ENCODE assay signal across 8 cellular contexts in the genomic region with DNA sequence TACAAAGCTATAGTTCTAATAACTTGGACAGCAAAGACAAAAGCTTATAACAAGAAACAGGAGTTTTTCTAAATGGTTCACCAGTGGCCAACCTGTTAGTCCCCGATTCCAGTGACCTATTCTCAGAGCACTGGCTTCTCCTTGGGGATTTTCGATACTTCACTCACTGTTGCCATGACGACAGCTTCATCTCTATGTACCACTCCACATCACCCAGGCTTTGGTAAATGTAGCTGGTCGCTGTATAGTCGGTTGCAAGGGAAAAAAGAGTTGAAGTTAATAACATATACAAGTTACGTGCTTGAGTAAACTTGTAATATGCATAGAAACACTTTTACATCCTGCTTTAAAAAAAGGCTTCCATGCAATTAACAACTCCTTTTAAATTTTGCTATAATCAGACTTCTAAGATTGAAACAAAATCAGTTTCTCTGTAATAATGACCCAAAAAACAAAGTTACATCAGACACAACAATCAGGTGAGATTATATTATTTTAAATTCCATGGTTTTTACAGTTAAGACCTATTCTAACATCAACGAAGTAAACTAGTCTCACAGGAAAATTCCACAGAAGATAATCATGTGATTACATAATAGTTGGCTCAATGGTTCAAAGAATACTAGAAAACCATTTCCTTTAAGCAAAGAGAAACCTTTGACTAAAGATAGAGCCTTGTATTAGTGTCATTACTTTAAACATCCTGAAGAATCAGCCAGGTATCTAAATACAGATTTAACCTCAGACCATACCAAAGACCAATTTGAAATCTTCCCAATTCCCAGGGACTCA. TPM values are rescaled to one million over a fixed set of nuclear protein-coding genes. Genes with fewer than 3 reads are reported as not detected.
DNase-seq lines count a peak whose midpoint lies in the region; ATAC-seq, FAIRE-seq and TF ChIP-seq lines count a peak whose summit lies in the region.

No MANE protein-coding gene starts in this region.

- H2AFZ ChIP-seq in ACC112 (ENCODE audit: low read length, unreplicated experiment), result no peak overlapping the region

- FAIRE-seq in GM12891 (lab: Jason Lieb, UNC), result no peak

- H3K36me3 ChIP-seq in ACC112 (ENCODE audit: insufficient read depth, low read length) (peaks cover 69% of the 10 kb centered on the region), Peyer's patch (peaks cover 0 to 67% (median 0%) of the 10 kb centered on the region in 3 donors)

- H3K79me2 ChIP-seq in ACC112 (ENCODE audit: control insufficient read depth, insufficient read depth, low read length, unreplicated experiment), result peaks cover 84% of the 10 kb centered on the region

- no peaks in the 10 kb centered on the region for H3K27me3 Mint-ChIP-seq in activated T-helper 17 cell treated with anti-CD3 and anti-CD28 coated beads, Interleukin-2, amount 50 U/mL, for 72 hours

- H3K27me3 ChIP-seq in ACC112 (ENCODE audit: insufficient read depth, low read length) (no peaks in the 10 kb centered on the region), Peyer's patch (no peaks in the 10 kb centered on the region)

- H3K36me3 Mint-ChIP-seq in activated T-helper 17 cell treated with anti-CD3 and anti-CD28 coated beads, Interleukin-2, amount 50 U/mL, for 72 hours (ENCODE audit: low read depth), result peaks cover 95% of the 10 kb centered on the region

- peak overlapping the region; percentile 6; the same call in 1 of the 2 replicates for H3K27ac ChIP-seq in ACC112 (ENCODE audit: low read depth, low read length)
- peak overlapping the region in 2 of 4 donors; percentile 97 to 99 for H3K27ac ChIP-seq in Peyer's patch

- peak overlapping the region; percentile 89 for H3K27ac Mint-ChIP-seq in activated T-helper 17 cell treated with anti-CD3 and anti-CD28 coated beads, Interleukin-2, amount 50 U/mL, for 72 hours

- no peaks in the 10 kb centered on the region for H3K9me3 ChIP-seq in Peyer's patch

- peaks cover 46% of the 10 kb centered on the region for H3K4me1 Mint-ChIP-seq in activated T-helper 17 cell treated with anti-CD3 and anti-CD28 coated beads, Interleukin-2, amount 50 U/mL, for 72 hours

- peak overlapping the region; percentile 95 for H3K4me3 Mint-ChIP-seq in activated T-helper 17 cell treated with anti-CD3 and anti-CD28 coated beads, Interleukin-2, amount 50 U/mL, for 72 hours

- H3K4me1 ChIP-seq in ACC112 (ENCODE audit: control insufficient read depth, insufficient read depth, low read length, unreplicated experiment) (peaks cover 44% of the 10 kb centered on the region), Peyer's patch (peaks cover 0 to 62% (median 18%) of the 10 kb centered on the region in 4 donors)

- H3K9me3 Mint-ChIP-seq in activated T-helper 17 cell treated with anti-CD3 and anti-CD28 coated beads, Interleukin-2, amount 50 U/mL, for 72 hours, result no peaks in the 10 kb centered on the region

- no peak for TF ChIP-seq CTCF in Peyer's patch (IDR thresholded peaks at IDR 0.05)

- peak overlapping the region; percentile 98 for H3K4me3 ChIP-seq in ACC112 (ENCODE audit: low read depth, low read length)
- H3K4me3 ChIP-seq in Peyer's patch, result peak overlapping the region in 2 of 4 donors; percentile 84 to 94

- TF ChIP-seq POLR2A in GM12891 (IDR thresholded peaks at IDR 0.05; ENCODE audit: low read depth, low read length), result 0 out of 2 replicates have a peak, but pooled peaks have one; percentile 33
- peak in 1 of 2 donors; percentile 15 for TF ChIP-seq POLR2A in Peyer's patch (IDR thresholded peaks at IDR 0.05)

- DNase-seq in GM12891 (ENCODE audit: insufficient read length, low spot score), result no peak
- DNase-seq in kidney tubule cell (ENCODE audit: low spot score), result peak; percentile 52
- DNase-seq in SW 1271 (lab: John Stamatoyannopoulos, UW), result no peak
- DNase-seq in 8988T, result no peak
- DNase-seq in Peyer's patch, result no peak

- no peak for ATAC-seq in activated T-helper 17 cell treated with anti-CD3 and anti-CD28 coated beads, Interleukin-2, amount 50 U/mL, for 72 hours (replicated peaks)
- ATAC-seq in HG02970 (IDR thresholded peaks at IDR 0.05; ENCODE audit: low FRiP score, unreplicated experiment), result no peak

TF ChIP-seq in GM12891, 5 proteins besides CTCF, POLR2A, EP300 and RAD21:
- TF ChIP-seq POLR2AphosphoS5 (IDR thresholded peaks at IDR 0.05; ENCODE audit: low read depth, low read length) (0 out of 2 replicates have a peak, but pooled peaks have one; percentile 9), SPI1 (IDR thresholded peaks at IDR 0.05; ENCODE audit: low read depth, low read length) (no peak), TAF1 (IDR thresholded peaks at IDR 0.05; ENCODE audit: low read depth, low read length) (no peak), PAX5 (IDR thresholded peaks at IDR 0.05; ENCODE audit: insufficient read depth, low read length, severe bottlenecking) (no peak)

RNA-seq across cellular contexts. Expression of a gene that starts 2.9 kb away (rescaled TPM):
- 114 TPM for polyA plus RNA-seq in GM12891 (2012; ENCODE audit: low read depth, missing spikeins)
- 100 to 1,000 TPM; 173 to 194 TPM for total RNA-seq in activated T-helper 17 cell treated with anti-CD3 and anti-CD28 coated beads, Interleukin-2, amount 50 U/mL, for 72 hours
- total RNA-seq in Peyer's patch, result 100 to 1,000 TPM; 309 to 477 (median 414) TPM
